In the genomic region with DNA sequence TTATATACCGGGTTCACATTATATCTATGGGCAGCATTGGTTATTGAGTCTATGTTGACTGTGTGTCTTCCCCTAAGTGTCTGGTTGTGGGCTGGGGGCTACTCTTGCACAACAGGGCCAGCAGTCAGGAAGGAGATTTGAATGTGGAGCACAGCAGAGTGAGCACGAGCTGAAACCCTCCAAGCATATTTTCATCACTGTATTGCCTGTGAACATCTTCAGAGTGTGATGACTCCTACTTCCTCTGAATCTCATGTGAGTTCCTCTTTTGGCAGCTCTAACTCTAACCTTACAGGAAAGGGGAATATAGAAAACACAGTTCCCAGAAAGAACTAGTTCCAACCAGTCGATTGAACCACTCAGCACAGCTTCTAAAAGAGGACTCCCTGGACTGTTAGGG, we compare ENCODE assay signal across 10 cellular contexts.
DNase-seq lines count a peak whose midpoint lies in the region; TF ChIP-seq lines count a peak whose summit lies in the region.
"Had no signal": no experiment of that assay in that cellular context is flagged by ENCODE, and none has a peak within 500 bp of the region (broad histone marks: within the 10 kb centered on the region; RNA-seq: fewer than 3 reads in every experiment).

No MANE protein-coding gene starts in this region.

- H3K36me3 Mint-ChIP-seq in dendritic cell treated with granulocyte-macrophage colony-stimulating factor and Interleukin-4, amounts not matched to agents 40 ng/mL and 50 ng/mL, for 4 days (ENCODE audit: low read depth), result no peaks in the 10 kb centered on the region
- no peaks in the 10 kb centered on the region for H3K36me3 Mint-ChIP-seq in activated T-helper 1 cell treated with anti-CD3 and anti-CD28 coated beads, Interleukin-12 subunit alpha, Interleukin-12 subunit beta, Interleukin-2, Interleukin-4 antibody, amounts not matched to agents 30 ng/mL and 10 ng/mL and 1 ng/mL, durations not matched to agents 14 hours and 24 hours and 36 hours (ENCODE audit: low read depth)

- peaks cover 42% of the 10 kb centered on the region for H3K4me1 Mint-ChIP-seq in dendritic cell treated with granulocyte-macrophage colony-stimulating factor and Interleukin-4, amounts not matched to agents 40 ng/mL and 50 ng/mL, for 4 days (ENCODE audit: low read depth)
- no peaks in the 10 kb centered on the region for H3K4me1 Mint-ChIP-seq in activated T-helper 1 cell treated with anti-CD3 and anti-CD28 coated beads, Interleukin-12 subunit alpha, Interleukin-12 subunit beta, Interleukin-2, Interleukin-4 antibody, amounts not matched to agents 30 ng/mL and 10 ng/mL and 1 ng/mL, durations not matched to agents 14 hours and 24 hours and 36 hours (ENCODE audit: low read depth)

- TF ChIP-seq POLR2A in spleen (IDR thresholded peaks at IDR 0.05), result no peak

- intact Hi-C loops in dendritic cell treated with granulocyte-macrophage colony-stimulating factor and Interleukin-4, amounts not matched to agents 40 ng/mL and 50 ng/mL, for 4 days (cut with micrococcal nuclease), result no loop called here
- intact Hi-C loops in spleen (cut with DNase I; ENCODE audit: low total_unique reads), result no loop called here
- intact Hi-C loops in activated T-helper 1 cell treated with anti-CD3 and anti-CD28 coated beads, Interleukin-12 subunit alpha, Interleukin-12 subunit beta, Interleukin-2, Interleukin-4 antibody, amounts not matched to agents 30 ng/mL and 10 ng/mL and 1 ng/mL, durations not matched to agents 14 hours and 24 hours and 36 hours (cut with micrococcal nuclease), result no loop called here

- 28 to 47% (median 38%) methylated on average over 3 of the region's 3 CpGs for WGBS in spleen, 5 donors

- H3K36me3 ChIP-seq in spleen, result no peaks in the 10 kb centered on the region

- peak overlapping the region in 5 of 8 donors; percentile 13 to 52 (median 42) for H3K27ac ChIP-seq in spleen

- H3K27me3 ChIP-seq in spleen (replicated peaks in 1 of 7), result no peaks in the 10 kb centered on the region

- H3K27me3 Mint-ChIP-seq in dendritic cell treated with granulocyte-macrophage colony-stimulating factor and Interleukin-4, amounts not matched to agents 40 ng/mL and 50 ng/mL, for 4 days, result no peaks in the 10 kb centered on the region
- H3K27me3 Mint-ChIP-seq in activated T-helper 1 cell treated with anti-CD3 and anti-CD28 coated beads, Interleukin-12 subunit alpha, Interleukin-12 subunit beta, Interleukin-2, Interleukin-4 antibody, amounts not matched to agents 30 ng/mL and 10 ng/mL and 1 ng/mL, durations not matched to agents 14 hours and 24 hours and 36 hours (ENCODE audit: insufficient read depth), result peaks cover 3% of the 10 kb centered on the region

- no peak overlapping the region for H3K4me3 ChIP-seq in spleen

- H3K9me3 ChIP-seq in spleen, result peaks cover 0 to 13% (median 2%) of the 10 kb centered on the region in 8 donors

- H3K4me3 Mint-ChIP-seq in dendritic cell treated with granulocyte-macrophage colony-stimulating factor and Interleukin-4, amounts not matched to agents 40 ng/mL and 50 ng/mL, for 4 days, result no peak overlapping the region
- no peak overlapping the region for H3K4me3 Mint-ChIP-seq in activated T-helper 1 cell treated with anti-CD3 and anti-CD28 coated beads, Interleukin-12 subunit alpha, Interleukin-12 subunit beta, Interleukin-2, Interleukin-4 antibody, amounts not matched to agents 30 ng/mL and 10 ng/mL and 1 ng/mL, durations not matched to agents 14 hours and 24 hours and 36 hours
- H3K4me3 Mint-ChIP-seq: activated naive CD4-positive, alpha-beta T cell treated with anti-CD3 and anti-CD28 coated beads for 36 hours had no signal

- H3K27ac Mint-ChIP-seq in dendritic cell treated with granulocyte-macrophage colony-stimulating factor and Interleukin-4, amounts not matched to agents 40 ng/mL and 50 ng/mL, for 4 days, result peak overlapping the region; percentile 79
- H3K27ac Mint-ChIP-seq in activated T-helper 1 cell treated with anti-CD3 and anti-CD28 coated beads, Interleukin-12 subunit alpha, Interleukin-12 subunit beta, Interleukin-2, Interleukin-4 antibody, amounts not matched to agents 30 ng/mL and 10 ng/mL and 1 ng/mL, durations not matched to agents 14 hours and 24 hours and 36 hours, result no peak overlapping the region
- H3K27ac Mint-ChIP-seq: activated naive CD4-positive, alpha-beta T cell treated with anti-CD3 and anti-CD28 coated beads for 36 hours had no signal

- no peak for TF ChIP-seq CTCF in spleen (IDR thresholded peaks at IDR 0.05 in 8 of 11, conservative IDR thresholded peaks at IDR 0.05 in 3 of 11)

- peaks cover 18% of the 10 kb centered on the region for H3K9me3 Mint-ChIP-seq in dendritic cell treated with granulocyte-macrophage colony-stimulating factor and Interleukin-4, amounts not matched to agents 40 ng/mL and 50 ng/mL, for 4 days
- H3K9me3 Mint-ChIP-seq in activated T-helper 1 cell treated with anti-CD3 and anti-CD28 coated beads, Interleukin-12 subunit alpha, Interleukin-12 subunit beta, Interleukin-2, Interleukin-4 antibody, amounts not matched to agents 30 ng/mL and 10 ng/mL and 1 ng/mL, durations not matched to agents 14 hours and 24 hours and 36 hours, result peaks cover 7% of the 10 kb centered on the region

- H3K4me1 ChIP-seq in spleen, result peaks cover 0 to 13% (median 0%) of the 10 kb centered on the region in 6 donors

- DNase-seq in GM19240 (ENCODE audit: insufficient read length, low spot score) (peak; percentile 2), KG1 (lab: John Stamatoyannopoulos, UW) (peak; percentile 59), spleen (no peak), NCI-H2081 (lab: John Stamatoyannopoulos, UW) (no peak)
- no peak for DNase-seq in activated naive CD4-positive, alpha-beta T cell (lab: John Stamatoyannopoulos, UW)
- no peak for DNase-seq in activated T-helper 1 cell treated with anti-CD3 and anti-CD28 coated beads, Interleukin-12 subunit alpha, Interleukin-12 subunit beta, Interleukin-2, Interleukin-4 antibody, amounts not matched to agents 30 ng/mL and 10 ng/mL and 1 ng/mL, durations not matched to agents 14 hours and 24 hours and 36 hours (ENCODE audit: low spot score)
- DNase-seq: activated CD4-positive, alpha-beta T cell treated with anti-CD3 and anti-CD28 coated beads for 48 hours; activated naive CD4-positive, alpha-beta T cell treated with anti-CD3 and anti-CD28 coated beads for 36 hours; SHP77 treated with DMSO at 0.1 percent for 48 hours had no signal

Comparison
In these comparisons a context has a peak if more than half of its experiments do, and no peak if none do; other contexts are left out.
1. DNase-seq: peak in GM19240 (single experiment) and KG1 (single experiment); none in spleen (single experiment), activated naive CD4-positive, alpha-beta T cell (0 of 4), NCI-H2081 (0 of 2) and activated T-helper 1 cell treated with anti-CD3 and anti-CD28 coated beads, Interleukin-12 subunit alpha, Interleukin-12 subunit beta, Interleukin-2, Interleukin-4 antibody, amounts not matched to agents 30 ng/mL and 10 ng/mL and 1 ng/mL, durations not matched to agents 14 hours and 24 hours and 36 hours (single experiment).